In genomic region chr22:24133187-24133965, GRCh38 we compare ENCODE assay signal across 8 cellular contexts. TPM values are rescaled to one million over a fixed set of nuclear protein-coding genes. Genes with fewer than 3 reads are reported as not detected.
DNase-seq lines count a peak whose midpoint lies in the region; ATAC-seq and TF ChIP-seq lines count a peak whose summit lies in the region.

No MANE protein-coding gene starts in this region.

- no peaks in the 10 kb centered on the region for H3K9me3 Mint-ChIP-seq in dendritic cell treated with granulocyte-macrophage colony-stimulating factor and Interleukin-4, amounts not matched to agents 40 ng/mL and 50 ng/mL, for 4 days
- H3K9me3 Mint-ChIP-seq in nephron = no peaks in the 10 kb centered on the region
- no peaks in the 10 kb centered on the region for H3K9me3 Mint-ChIP-seq in CD14-positive monocyte

- no peak overlapping the region for H3K4me3 Mint-ChIP-seq in dendritic cell treated with granulocyte-macrophage colony-stimulating factor and Interleukin-4, amounts not matched to agents 40 ng/mL and 50 ng/mL, for 4 days
- H3K4me3 Mint-ChIP-seq in nephron = no peak overlapping the region
- H3K4me3 Mint-ChIP-seq in CD14-positive monocyte = no peak overlapping the region

- ATAC-seq in GM18909 (IDR thresholded peaks at IDR 0.05; ENCODE audit: poor library complexity, unreplicated experiment) = no peak

- peaks cover 97% of the 10 kb centered on the region for H3K36me3 Mint-ChIP-seq in dendritic cell treated with granulocyte-macrophage colony-stimulating factor and Interleukin-4, amounts not matched to agents 40 ng/mL and 50 ng/mL, for 4 days (ENCODE audit: low read depth)
- H3K36me3 Mint-ChIP-seq in nephron (ENCODE audit: low read depth) (peaks cover 21% of the 10 kb centered on the region), CD14-positive monocyte (peaks cover 44 to 65% of the 10 kb centered on the region in 2 donors)

- peak overlapping the region; percentile 20 for H3K27ac Mint-ChIP-seq in dendritic cell treated with granulocyte-macrophage colony-stimulating factor and Interleukin-4, amounts not matched to agents 40 ng/mL and 50 ng/mL, for 4 days
- H3K27ac Mint-ChIP-seq in nephron (peak overlapping the region; percentile 18 to 63 (median 28)), CD14-positive monocyte (peak overlapping the region in 3 of 7 donors; percentile 42 to 77 (median 70))

- no peaks in the 10 kb centered on the region for H3K27me3 Mint-ChIP-seq in dendritic cell treated with granulocyte-macrophage colony-stimulating factor and Interleukin-4, amounts not matched to agents 40 ng/mL and 50 ng/mL, for 4 days
- no peaks in the 10 kb centered on the region for H3K27me3 Mint-ChIP-seq in nephron (ENCODE audit: low read depth)
- peaks cover 0 to 4% (median 3%) of the 10 kb centered on the region in 3 donors for H3K27me3 Mint-ChIP-seq in CD14-positive monocyte (ENCODE audit: low read depth in 3 of 3)

- DNase-seq in EH (ENCODE audit: low read depth) (peak; percentile 46), SK-MEL-5 (ENCODE audit: low read depth, low spot score) (peak; percentile 49), cerebellum (ENCODE audit: low spot score) (no peak), CD14-positive monocyte (ENCODE audit: low spot score) (no peak), SIG-M5 treated with dmso at 0.1 percent for 504 hours (lab: John Stamatoyannopoulos, UW; ENCODE audit: unreplicated experiment) (no peak)

- in situ Hi-C loops in SK-MEL-5 (cut with HindIII; ENCODE audit: low pct_unique_long_range_greater_than_20kb, low sequenced_read_pairs) = no loop called here

- peaks cover 87% of the 10 kb centered on the region for H3K4me1 Mint-ChIP-seq in dendritic cell treated with granulocyte-macrophage colony-stimulating factor and Interleukin-4, amounts not matched to agents 40 ng/mL and 50 ng/mL, for 4 days (ENCODE audit: low read depth)
- peaks cover 9% of the 10 kb centered on the region for H3K4me1 Mint-ChIP-seq in nephron
- peaks cover 28% of the 10 kb centered on the region for H3K4me1 Mint-ChIP-seq in CD14-positive monocyte

- intact Hi-C loops in dendritic cell treated with granulocyte-macrophage colony-stimulating factor and Interleukin-4, amounts not matched to agents 40 ng/mL and 50 ng/mL, for 4 days (cut with micrococcal nuclease) = no loop called here
- intact Hi-C loops in CD14-positive monocyte (cut with micrococcal nuclease) = no loop called here

- TF ChIP-seq CTCF in nephron (IDR thresholded peaks at IDR 0.05; ENCODE audit: unreplicated experiment in 3 of 3) (peak in 2 of 3 experiments; percentile 15 to 32), CD14-positive monocyte (IDR thresholded peaks at IDR 0.05) (no peak)

RNA-seq across cellular contexts. Expression of gene SUSD2, which starts 47.9 kb away (rescaled TPM):
- 0.03 and 0.05 TPM in 2 replicates for total RNA-seq in SK-MEL-5 (2014; rRNA removed; shearing (Covaris generic))
- polyA plus RNA-seq in SK-MEL-5 (2015; cell fraction: cytosol; rRNA removed) = 0.08 and 0.40 TPM in 2 replicates
- 0.83 and 1.5 TPM in 2 replicates for polyA plus RNA-seq in SK-MEL-5 (2015; cell fraction: nucleus; rRNA removed)
- total RNA-seq in cerebellum = 0.54 TPM
- not detected for polyA plus RNA-seq in CD14-positive monocyte

Comparison
In these comparisons a context has a peak if more than half of its experiments do, and no peak if none do; other contexts are left out.
1. DNase-seq: peak in EH (single experiment) and SK-MEL-5 (single experiment); none in cerebellum (single experiment), CD14-positive monocyte (single experiment) and SIG-M5 treated with dmso at 0.1 percent for 504 hours (single experiment).